In the genomic region with DNA sequence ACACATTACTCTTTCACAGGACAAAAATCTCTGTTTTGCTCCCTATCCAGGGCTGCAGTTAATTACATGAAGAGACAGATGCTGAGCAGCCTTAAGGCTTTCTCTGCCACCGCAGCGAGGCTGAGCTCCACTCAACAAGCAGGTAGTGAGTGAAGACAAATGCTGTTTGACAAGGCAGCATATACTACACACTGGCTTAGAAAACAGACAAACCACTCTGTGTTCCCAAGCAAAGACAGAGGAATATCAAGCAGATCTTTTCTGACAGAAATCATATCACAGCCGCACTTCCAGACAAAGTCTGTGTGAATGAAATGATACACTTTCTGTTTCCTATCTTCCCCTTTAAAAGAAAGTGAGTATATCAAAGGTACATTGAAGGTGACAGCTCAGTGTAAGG, we compare ENCODE assay signal across 3 cellular contexts.
TF ChIP-seq lines count a peak whose summit lies in the region.

No MANE protein-coding gene starts in this region.

TF ChIP-seq in SK-N-SH, 30 proteins besides CTCF, POLR2A, EP300 and RAD21 (continued from another document):
- TF ChIP-seq, protein P1, sequence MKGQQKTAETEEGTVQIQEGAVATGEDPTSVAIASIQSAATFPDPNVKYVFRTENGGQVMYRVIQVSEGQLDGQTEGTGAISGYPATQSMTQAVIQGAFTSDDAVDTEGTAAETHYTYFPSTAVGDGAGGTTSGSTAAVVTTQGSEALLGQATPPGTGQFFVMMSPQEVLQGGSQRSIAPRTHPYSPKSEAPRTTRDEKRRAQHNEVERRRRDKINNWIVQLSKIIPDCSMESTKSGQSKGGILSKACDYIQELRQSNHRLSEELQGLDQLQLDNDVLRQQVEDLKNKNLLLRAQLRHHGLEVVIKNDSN (IDR thresholded peaks at IDR 0.05; ENCODE audit: borderline replicate concordance, low read depth) = no peak
- TF ChIP-seq CHD2 (IDR thresholded peaks at IDR 0.05; ENCODE audit: low read length, partially characterized antibody) (no peak), FOXJ3 (CRISPR knock-in tag; IDR thresholded peaks at IDR 0.05) (no peak), MEF2A (IDR thresholded peaks at IDR 0.05; ENCODE audit: borderline replicate concordance, low read depth) (no peak), TAF1 (IDR thresholded peaks at IDR 0.05; ENCODE audit: borderline replicate concordance, low read depth, low read length) (no peak), SIN3A (IDR thresholded peaks at IDR 0.05; ENCODE audit: borderline replicate concordance, low read depth, low read length) (no peak), RFX5 (IDR thresholded peaks at IDR 0.05; ENCODE audit: low read length) (no peak), TCF12 (IDR thresholded peaks at IDR 0.05) (no peak), POLR2AphosphoS5 (IDR thresholded peaks at IDR 0.05; ENCODE audit: low read depth, low read length) (no peak), ELF1 (IDR thresholded peaks at IDR 0.05) (no peak), MXI1 (IDR thresholded peaks at IDR 0.05; ENCODE audit: low read depth, low read length) (no peak), RXRA (IDR thresholded peaks at IDR 0.05; ENCODE audit: borderline replicate concordance, low read depth) (no peak), JUND (IDR thresholded peaks at IDR 0.05) (no peak)
- TF ChIP-seq, protein P2, sequence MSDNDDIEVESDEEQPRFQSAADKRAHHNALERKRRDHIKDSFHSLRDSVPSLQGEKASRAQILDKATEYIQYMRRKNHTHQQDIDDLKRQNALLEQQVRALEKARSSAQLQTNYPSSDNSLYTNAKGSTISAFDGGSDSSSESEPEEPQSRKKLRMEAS (IDR thresholded peaks at IDR 0.05; ENCODE audit: low read depth) = no peak
- TF ChIP-seq, protein P3, sequence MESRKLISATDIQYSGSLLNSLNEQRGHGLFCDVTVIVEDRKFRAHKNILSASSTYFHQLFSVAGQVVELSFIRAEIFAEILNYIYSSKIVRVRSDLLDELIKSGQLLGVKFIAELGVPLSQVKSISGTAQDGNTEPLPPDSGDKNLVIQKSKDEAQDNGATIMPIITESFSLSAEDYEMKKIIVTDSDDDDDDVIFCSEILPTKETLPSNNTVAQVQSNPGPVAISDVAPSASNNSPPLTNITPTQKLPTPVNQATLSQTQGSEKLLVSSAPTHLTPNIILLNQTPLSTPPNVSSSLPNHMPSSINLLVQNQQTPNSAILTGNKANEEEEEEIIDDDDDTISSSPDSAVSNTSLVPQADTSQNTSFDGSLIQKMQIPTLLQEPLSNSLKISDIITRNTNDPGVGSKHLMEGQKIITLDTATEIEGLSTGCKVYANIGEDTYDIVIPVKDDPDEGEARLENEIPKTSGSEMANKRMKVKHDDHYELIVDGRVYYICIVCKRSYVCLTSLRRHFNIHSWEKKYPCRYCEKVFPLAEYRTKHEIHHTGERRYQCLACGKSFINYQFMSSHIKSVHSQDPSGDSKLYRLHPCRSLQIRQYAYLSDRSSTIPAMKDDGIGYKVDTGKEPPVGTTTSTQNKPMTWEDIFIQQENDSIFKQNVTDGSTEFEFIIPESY (IDR thresholded peaks at IDR 0.05; ENCODE audit: borderline replicate concordance, low read depth) = no peak
- TF ChIP-seq, protein P4, sequence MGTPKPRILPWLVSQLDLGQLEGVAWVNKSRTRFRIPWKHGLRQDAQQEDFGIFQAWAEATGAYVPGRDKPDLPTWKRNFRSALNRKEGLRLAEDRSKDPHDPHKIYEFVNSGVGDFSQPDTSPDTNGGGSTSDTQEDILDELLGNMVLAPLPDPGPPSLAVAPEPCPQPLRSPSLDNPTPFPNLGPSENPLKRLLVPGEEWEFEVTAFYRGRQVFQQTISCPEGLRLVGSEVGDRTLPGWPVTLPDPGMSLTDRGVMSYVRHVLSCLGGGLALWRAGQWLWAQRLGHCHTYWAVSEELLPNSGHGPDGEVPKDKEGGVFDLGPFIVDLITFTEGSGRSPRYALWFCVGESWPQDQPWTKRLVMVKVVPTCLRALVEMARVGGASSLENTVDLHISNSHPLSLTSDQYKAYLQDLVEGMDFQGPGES (IDR thresholded peaks at IDR 0.05; ENCODE audit: low read depth, low read length) = no peak
- TF ChIP-seq, protein P5, sequence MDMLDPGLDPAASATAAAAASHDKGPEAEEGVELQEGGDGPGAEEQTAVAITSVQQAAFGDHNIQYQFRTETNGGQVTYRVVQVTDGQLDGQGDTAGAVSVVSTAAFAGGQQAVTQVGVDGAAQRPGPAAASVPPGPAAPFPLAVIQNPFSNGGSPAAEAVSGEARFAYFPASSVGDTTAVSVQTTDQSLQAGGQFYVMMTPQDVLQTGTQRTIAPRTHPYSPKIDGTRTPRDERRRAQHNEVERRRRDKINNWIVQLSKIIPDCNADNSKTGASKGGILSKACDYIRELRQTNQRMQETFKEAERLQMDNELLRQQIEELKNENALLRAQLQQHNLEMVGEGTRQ (IDR thresholded peaks at IDR 0.05; ENCODE audit: borderline replicate concordance, low read depth, low read length) = no peak

TF ChIP-seq in SK-N-SH treated with all-trans-retinoic acid at 6 μM for 48 hours, 23 proteins besides CTCF, POLR2A, EP300 and RAD21 (continued from another document):
- TF ChIP-seq, protein P6, sequence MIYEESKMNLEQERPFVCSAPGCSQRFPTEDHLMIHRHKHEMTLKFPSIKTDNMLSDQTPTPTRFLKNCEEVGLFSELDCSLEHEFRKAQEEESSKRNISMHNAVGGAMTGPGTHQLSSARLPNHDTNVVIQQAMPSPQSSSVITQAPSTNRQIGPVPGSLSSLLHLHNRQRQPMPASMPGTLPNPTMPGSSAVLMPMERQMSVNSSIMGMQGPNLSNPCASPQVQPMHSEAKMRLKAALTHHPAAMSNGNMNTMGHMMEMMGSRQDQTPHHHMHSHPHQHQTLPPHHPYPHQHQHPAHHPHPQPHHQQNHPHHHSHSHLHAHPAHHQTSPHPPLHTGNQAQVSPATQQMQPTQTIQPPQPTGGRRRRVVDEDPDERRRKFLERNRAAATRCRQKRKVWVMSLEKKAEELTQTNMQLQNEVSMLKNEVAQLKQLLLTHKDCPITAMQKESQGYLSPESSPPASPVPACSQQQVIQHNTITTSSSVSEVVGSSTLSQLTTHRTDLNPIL (CRISPR knock-in tag; IDR thresholded peaks at IDR 0.05; ENCODE audit: low read depth) = no peak
- TF ChIP-seq ZNF70 (CRISPR knock-in tag; IDR thresholded peaks at IDR 0.05) = no peak
- TF ChIP-seq RARB (CRISPR knock-in tag; IDR thresholded peaks at IDR 0.05) = no peak
- TF ChIP-seq, protein P7, sequence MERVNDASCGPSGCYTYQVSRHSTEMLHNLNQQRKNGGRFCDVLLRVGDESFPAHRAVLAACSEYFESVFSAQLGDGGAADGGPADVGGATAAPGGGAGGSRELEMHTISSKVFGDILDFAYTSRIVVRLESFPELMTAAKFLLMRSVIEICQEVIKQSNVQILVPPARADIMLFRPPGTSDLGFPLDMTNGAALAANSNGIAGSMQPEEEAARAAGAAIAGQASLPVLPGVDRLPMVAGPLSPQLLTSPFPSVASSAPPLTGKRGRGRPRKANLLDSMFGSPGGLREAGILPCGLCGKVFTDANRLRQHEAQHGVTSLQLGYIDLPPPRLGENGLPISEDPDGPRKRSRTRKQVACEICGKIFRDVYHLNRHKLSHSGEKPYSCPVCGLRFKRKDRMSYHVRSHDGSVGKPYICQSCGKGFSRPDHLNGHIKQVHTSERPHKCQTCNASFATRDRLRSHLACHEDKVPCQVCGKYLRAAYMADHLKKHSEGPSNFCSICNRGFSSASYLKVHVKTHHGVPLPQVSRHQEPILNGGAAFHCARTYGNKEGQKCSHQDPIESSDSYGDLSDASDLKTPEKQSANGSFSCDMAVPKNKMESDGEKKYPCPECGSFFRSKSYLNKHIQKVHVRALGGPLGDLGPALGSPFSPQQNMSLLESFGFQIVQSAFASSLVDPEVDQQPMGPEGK (CRISPR knock-in tag; IDR thresholded peaks at IDR 0.05; ENCODE audit: borderline replicate concordance) = no peak
- no peak for TF ChIP-seq ZFP3 (CRISPR knock-in tag; IDR thresholded peaks at IDR 0.05)
- no peak for TF ChIP-seq ISL1 (CRISPR knock-in tag; IDR thresholded peaks at IDR 0.05)
- TF ChIP-seq, protein P8, sequence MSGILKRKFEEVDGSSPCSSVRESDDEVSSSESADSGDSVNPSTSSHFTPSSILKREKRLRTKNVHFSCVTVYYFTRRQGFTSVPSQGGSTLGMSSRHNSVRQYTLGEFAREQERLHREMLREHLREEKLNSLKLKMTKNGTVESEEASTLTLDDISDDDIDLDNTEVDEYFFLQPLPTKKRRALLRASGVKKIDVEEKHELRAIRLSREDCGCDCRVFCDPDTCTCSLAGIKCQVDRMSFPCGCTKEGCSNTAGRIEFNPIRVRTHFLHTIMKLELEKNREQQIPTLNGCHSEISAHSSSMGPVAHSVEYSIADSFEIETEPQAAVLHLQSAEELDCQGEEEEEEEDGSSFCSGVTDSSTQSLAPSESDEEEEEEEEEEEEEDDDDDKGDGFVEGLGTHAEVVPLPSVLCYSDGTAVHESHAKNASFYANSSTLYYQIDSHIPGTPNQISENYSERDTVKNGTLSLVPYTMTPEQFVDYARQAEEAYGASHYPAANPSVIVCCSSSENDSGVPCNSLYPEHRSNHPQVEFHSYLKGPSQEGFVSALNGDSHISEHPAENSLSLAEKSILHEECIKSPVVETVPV (CRISPR knock-in tag; IDR thresholded peaks at IDR 0.05) = no peak
- no peak for TF ChIP-seq CSDC2 (CRISPR knock-in tag; IDR thresholded peaks at IDR 0.05)
- no peak for TF ChIP-seq OSR1 (CRISPR knock-in tag; IDR thresholded peaks at IDR 0.05)
- TF ChIP-seq ZNF8 (CRISPR knock-in tag; IDR thresholded peaks at IDR 0.05) = no peak

TF ChIP-seq in neural cell, 6 proteins besides CTCF, POLR2A, EP300 and RAD21 (continued from another document):
- TF ChIP-seq, protein P9, sequence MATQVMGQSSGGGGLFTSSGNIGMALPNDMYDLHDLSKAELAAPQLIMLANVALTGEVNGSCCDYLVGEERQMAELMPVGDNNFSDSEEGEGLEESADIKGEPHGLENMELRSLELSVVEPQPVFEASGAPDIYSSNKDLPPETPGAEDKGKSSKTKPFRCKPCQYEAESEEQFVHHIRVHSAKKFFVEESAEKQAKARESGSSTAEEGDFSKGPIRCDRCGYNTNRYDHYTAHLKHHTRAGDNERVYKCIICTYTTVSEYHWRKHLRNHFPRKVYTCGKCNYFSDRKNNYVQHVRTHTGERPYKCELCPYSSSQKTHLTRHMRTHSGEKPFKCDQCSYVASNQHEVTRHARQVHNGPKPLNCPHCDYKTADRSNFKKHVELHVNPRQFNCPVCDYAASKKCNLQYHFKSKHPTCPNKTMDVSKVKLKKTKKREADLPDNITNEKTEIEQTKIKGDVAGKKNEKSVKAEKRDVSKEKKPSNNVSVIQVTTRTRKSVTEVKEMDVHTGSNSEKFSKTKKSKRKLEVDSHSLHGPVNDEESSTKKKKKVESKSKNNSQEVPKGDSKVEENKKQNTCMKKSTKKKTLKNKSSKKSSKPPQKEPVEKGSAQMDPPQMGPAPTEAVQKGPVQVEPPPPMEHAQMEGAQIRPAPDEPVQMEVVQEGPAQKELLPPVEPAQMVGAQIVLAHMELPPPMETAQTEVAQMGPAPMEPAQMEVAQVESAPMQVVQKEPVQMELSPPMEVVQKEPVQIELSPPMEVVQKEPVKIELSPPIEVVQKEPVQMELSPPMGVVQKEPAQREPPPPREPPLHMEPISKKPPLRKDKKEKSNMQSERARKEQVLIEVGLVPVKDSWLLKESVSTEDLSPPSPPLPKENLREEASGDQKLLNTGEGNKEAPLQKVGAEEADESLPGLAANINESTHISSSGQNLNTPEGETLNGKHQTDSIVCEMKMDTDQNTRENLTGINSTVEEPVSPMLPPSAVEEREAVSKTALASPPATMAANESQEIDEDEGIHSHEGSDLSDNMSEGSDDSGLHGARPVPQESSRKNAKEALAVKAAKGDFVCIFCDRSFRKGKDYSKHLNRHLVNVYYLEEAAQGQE (IDR thresholded peaks at IDR 0.05; ENCODE audit: borderline replicate concordance) = peak; percentile 32
